Comparison of ENCODE assay signal across 1 cellular context in the genomic region with DNA sequence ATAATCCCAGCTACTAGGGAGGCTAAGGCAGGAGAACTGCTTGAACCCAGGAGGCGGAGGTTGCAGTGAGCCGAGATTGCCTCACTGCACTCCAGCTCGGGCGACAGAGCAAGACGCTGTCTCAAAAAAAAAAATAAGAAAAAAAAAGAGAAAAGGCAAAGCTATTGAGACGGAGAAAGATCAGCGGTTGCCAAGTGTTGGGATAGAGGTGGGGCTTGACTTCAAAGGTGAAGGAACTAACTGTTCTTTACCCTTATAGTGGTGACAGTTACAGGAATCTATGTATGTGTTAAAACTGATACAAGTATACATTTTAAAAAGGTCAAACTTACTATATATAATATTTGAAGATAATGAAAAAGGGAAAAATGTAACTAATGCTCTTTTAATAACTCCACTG.
TF ChIP-seq lines count a peak whose summit lies in the region.

No MANE protein-coding gene starts in this region.

TF ChIP-seq in GM12891, 5 proteins besides CTCF, POLR2A, EP300 and RAD21:
- TF ChIP-seq SPI1 (IDR thresholded peaks at IDR 0.05; ENCODE audit: low read depth, low read length), result no peak
- no peak for TF ChIP-seq POLR2AphosphoS5 (IDR thresholded peaks at IDR 0.05; ENCODE audit: low read depth, low read length)
- TF ChIP-seq TAF1 (IDR thresholded peaks at IDR 0.05; ENCODE audit: low read depth, low read length), result no peak
- TF ChIP-seq POU2F2 (IDR thresholded peaks at IDR 0.05; ENCODE audit: low read depth, low read length), result no peak
- TF ChIP-seq PAX5 (IDR thresholded peaks at IDR 0.05; ENCODE audit: insufficient read depth, low read length, severe bottlenecking), result no peak
TF ChIP-seq in GM12891: peak in this region for 0.
